ENCODE assay signal across 1 cellular context in genomic region chr6:2491137-2491536, GRCh38.
TF ChIP-seq lines count a peak whose summit lies in the region.

No MANE protein-coding gene starts in this region.

TF ChIP-seq in endothelial cell of umbilical vein, 7 proteins besides CTCF, POLR2A, EP300 and RAD21 (continued from another document):
- TF ChIP-seq MYC (IDR thresholded peaks at IDR 0.05; ENCODE audit: low read depth, low read length) = no peak
- TF ChIP-seq JUN (IDR thresholded peaks at IDR 0.05; ENCODE audit: borderline replicate concordance, insufficient read depth, insufficient read length, low read depth) = no peak
- TF ChIP-seq FOS (IDR thresholded peaks at IDR 0.05; ENCODE audit: borderline replicate concordance, insufficient read depth, low read length) = no peak
- no peak for TF ChIP-seq MAX (IDR thresholded peaks at IDR 0.05; ENCODE audit: insufficient read depth, insufficient read length)
- TF ChIP-seq GATA2 (IDR thresholded peaks at IDR 0.05; ENCODE audit: insufficient read depth, insufficient read length, low read depth, low read length) = no peak
